In the genomic region with DNA sequence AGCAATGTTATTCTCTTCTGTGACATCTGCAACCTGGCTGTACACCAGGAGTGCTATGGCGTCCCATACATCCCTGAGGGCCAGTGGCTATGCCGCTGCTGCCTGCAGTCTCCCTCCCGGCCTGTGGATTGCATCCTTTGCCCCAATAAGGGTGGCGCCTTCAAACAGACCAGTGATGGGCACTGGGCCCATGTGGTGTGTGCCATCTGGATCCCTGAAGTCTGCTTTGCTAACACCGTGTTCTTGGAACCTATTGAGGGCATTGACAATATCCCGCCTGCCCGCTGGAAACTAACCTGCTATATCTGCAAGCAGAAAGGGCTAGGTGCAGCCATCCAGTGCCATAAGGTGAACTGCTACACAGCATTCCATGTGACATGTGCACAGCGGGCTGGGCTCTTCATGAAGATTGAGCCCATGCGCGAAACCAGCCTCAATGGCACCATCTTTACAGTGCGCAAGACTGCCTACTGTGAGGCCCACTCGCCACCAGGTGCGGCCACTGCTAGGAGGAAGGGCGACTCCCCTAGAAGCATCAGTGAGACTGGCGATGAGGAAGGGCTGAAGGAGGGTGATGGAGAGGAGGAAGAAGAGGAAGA, we compare ENCODE assay signal across 19 cellular contexts. TPM values are rescaled to one million over a fixed set of nuclear protein-coding genes. Genes with fewer than 3 reads are reported as not detected.
A peak's percentile ranks its signal among the peaks of the same experiment; 100 is the strongest.
DNase-seq lines count a peak whose midpoint lies in the region; ATAC-seq lines count a peak whose summit lies in the region.
"Had no signal": no experiment of that assay in that cellular context is flagged by ENCODE, and none has a peak within 500 bp of the region (broad histone marks: within the 10 kb centered on the region; RNA-seq: fewer than 3 reads in every experiment).

No MANE protein-coding gene starts in this region.

- H3K27me3 Mint-ChIP-seq in activated naive CD4-positive, alpha-beta T cell treated with anti-CD3 and anti-CD28 coated beads, Interleukin-2, amount 50 U/mL, for 24 hours, result no peaks in the 10 kb centered on the region
- H3K27me3 Mint-ChIP-seq in central memory CD8-positive, alpha-beta T cell, result no peaks in the 10 kb centered on the region
- no peaks in the 10 kb centered on the region for H3K27me3 Mint-ChIP-seq in stimulated activated naive B cell treated with anti-CD40 and anti-IgM and Interleukin-4, amounts not matched to agents 10 μg/mL and 1 μg/mL and 100 μg/mL, for 72 hours

- H3K14ac ChIP-seq in trophoblast cell (ENCODE audit: low read length), result no peak overlapping the region

- no peak for DNase-seq in activated naive CD4-positive, alpha-beta T cell treated with anti-CD3 and anti-CD28 coated beads, Interleukin-2, amount 50 U/mL, for 72 hours (ENCODE audit: low spot score in 2 of 2)
- DNase-seq in G401 (ENCODE audit: low spot score), result peak; percentile 73
- DNase-seq in central memory CD8-positive, alpha-beta T cell (ENCODE audit: low spot score in 2 of 2), result no peak
- DNase-seq in trophoblast cell, result no peak
- DNase-seq in T-helper 9 cell, result no peak
- DNase-seq in stimulated activated naive B cell treated with anti-CD40 and anti-IgM and Interleukin-4, amounts not matched to agents 10 μg/mL and 1 μg/mL and 100 μg/mL, for 72 hours, result no peak
- DNase-seq in SW480 (ENCODE audit: low spot score), result no peak
- DNase-seq: activated CD4-positive, alpha-beta T cell treated with anti-CD3 and anti-CD28 coated beads, Interleukin-2, amount 50 U/mL, for 1 hour; activated CD8-positive, alpha-beta memory T cell treated with anti-CD3 and anti-CD28 coated beads, Interleukin-2, amount 50 U/mL, for 4 hours; activated gamma-delta T cell treated with Interleukin-2 at 50 U/mL for 16 hours; Karpas-422; mammary epithelial cell; NCI-H1694 treated with DMSO at 0.1 percent for 48 hours; NCI-H2171 treated with DMSO at 0.1 percent for 48 hours; NCI-H524 had no signal

- no peak for ATAC-seq in activated naive CD4-positive, alpha-beta T cell treated with anti-CD3 and anti-CD28 coated beads, Interleukin-2, amount 50 U/mL, for 72 hours
- ATAC-seq in central memory CD8-positive, alpha-beta T cell (replicated peaks; ENCODE audit: extremely low read depth, poor library complexity, severe bottlenecking), result no peak
- no peak for ATAC-seq in stimulated activated naive B cell treated with anti-CD40 and anti-IgM and Interleukin-4, amounts not matched to agents 10 μg/mL and 1 μg/mL and 100 μg/mL, for 72 hours (replicated peaks)
- ATAC-seq: Panc1 had no signal

- H3K9ac ChIP-seq in trophoblast cell (ENCODE audit: low read length), result no peak overlapping the region

- H3K9me3 Mint-ChIP-seq in activated naive CD4-positive, alpha-beta T cell treated with anti-CD3 and anti-CD28 coated beads, Interleukin-2, amount 50 U/mL, for 24 hours, result no peaks in the 10 kb centered on the region
- peaks cover 0 to 12% of the 10 kb centered on the region in 2 donors for H3K9me3 Mint-ChIP-seq in activated naive CD4-positive, alpha-beta T cell treated with anti-CD3 and anti-CD28 coated beads, Interleukin-2, amount 50 U/mL, for 72 hours
- H3K9me3 Mint-ChIP-seq in central memory CD8-positive, alpha-beta T cell, result no peaks in the 10 kb centered on the region
- H3K9me3 Mint-ChIP-seq in stimulated activated naive B cell treated with anti-CD40 and anti-IgM and Interleukin-4, amounts not matched to agents 10 μg/mL and 1 μg/mL and 100 μg/mL, for 72 hours, result peaks cover 4 to 6% of the 10 kb centered on the region in 2 donors

- H3K9me3 ChIP-seq in trophoblast cell (ENCODE audit: insufficient read depth, low read depth, low read length), result no peaks in the 10 kb centered on the region
- H3K9me3 ChIP-seq: HAP-1 had no signal

- H4K8ac ChIP-seq in trophoblast cell (ENCODE audit: low read depth, low read length), result no peak overlapping the region

- H3K79me1 ChIP-seq in trophoblast cell (ENCODE audit: low read length), result peaks cover 8% of the 10 kb centered on the region

- H3K4me1 Mint-ChIP-seq in activated naive CD4-positive, alpha-beta T cell treated with anti-CD3 and anti-CD28 coated beads, Interleukin-2, amount 50 U/mL, for 24 hours, result peaks cover 82% of the 10 kb centered on the region
- peaks cover 71% of the 10 kb centered on the region for H3K4me1 Mint-ChIP-seq in central memory CD8-positive, alpha-beta T cell
- peaks cover 33 to 51% of the 10 kb centered on the region in 2 donors for H3K4me1 Mint-ChIP-seq in stimulated activated naive B cell treated with anti-CD40 and anti-IgM and Interleukin-4, amounts not matched to agents 10 μg/mL and 1 μg/mL and 100 μg/mL, for 72 hours

- H2BK12ac ChIP-seq in trophoblast cell (ENCODE audit: low read length), result no peak overlapping the region

- no peak overlapping the region for H2AK5ac ChIP-seq in trophoblast cell (ENCODE audit: low read length)

- no peak overlapping the region for H3K27ac Mint-ChIP-seq in activated naive CD4-positive, alpha-beta T cell treated with anti-CD3 and anti-CD28 coated beads, Interleukin-2, amount 50 U/mL, for 24 hours
- no peak overlapping the region for H3K27ac Mint-ChIP-seq in activated naive CD4-positive, alpha-beta T cell treated with anti-CD3 and anti-CD28 coated beads, Interleukin-2, amount 50 U/mL, for 72 hours
- H3K27ac Mint-ChIP-seq in central memory CD8-positive, alpha-beta T cell (ENCODE audit: low read depth), result peak overlapping the region; percentile 41
- no peak overlapping the region for H3K27ac Mint-ChIP-seq in stimulated activated naive B cell treated with anti-CD40 and anti-IgM and Interleukin-4, amounts not matched to agents 10 μg/mL and 1 μg/mL and 100 μg/mL, for 72 hours

- peaks cover 8% of the 10 kb centered on the region for H3K79me2 ChIP-seq in trophoblast cell (ENCODE audit: control insufficient read depth, insufficient read depth, low read length, poor library complexity)

- peak overlapping the region; percentile 44 for H3K4ac ChIP-seq in trophoblast cell (ENCODE audit: low read depth, low read length)

- no peak overlapping the region for H2BK5ac ChIP-seq in trophoblast cell (ENCODE audit: low read depth, low read length, poor library complexity)

- no peak overlapping the region for H2BK120ac ChIP-seq in trophoblast cell (ENCODE audit: insufficient read depth, low read length, poor library complexity)

- WGBS in trophoblast cell (ENCODE audit: extremely low coverage, insufficient coverage, insufficient read length), result no CpG with 5 or more reads among the region's 15 CpGs

- in situ Hi-C loops in G401 (cut with HindIII; ENCODE audit: low sequenced_read_pairs), result no loop called here

- no peak overlapping the region for H4K12ac ChIP-seq in trophoblast cell (ENCODE audit: low read depth, low read length)

- no peak overlapping the region for H3K23ac ChIP-seq in trophoblast cell (ENCODE audit: low read length)

- H2AFZ ChIP-seq in trophoblast cell (ENCODE audit: insufficient read depth, low read length, poor library complexity), result no peak overlapping the region

- no peak overlapping the region for H3K4me3 ChIP-seq in trophoblast cell (ENCODE audit: low read depth, low read length)
- H3K4me3 ChIP-seq: HAP-1 had no signal

- H4K91ac ChIP-seq in trophoblast cell (ENCODE audit: low read depth, low read length), result no peak overlapping the region

- peaks cover 4 to 16% of the 10 kb centered on the region in 2 experiments for H3K4me1 ChIP-seq in trophoblast cell (ENCODE audit: control insufficient read depth in 1 of 2, insufficient read depth in 2 of 2, low read length in 2 of 2)
- H3K4me1 ChIP-seq: HAP-1 had no signal

- peaks cover 28% of the 10 kb centered on the region for H3K36me3 Mint-ChIP-seq in activated naive CD4-positive, alpha-beta T cell treated with anti-CD3 and anti-CD28 coated beads, Interleukin-2, amount 50 U/mL, for 24 hours
- H3K36me3 Mint-ChIP-seq in activated naive CD4-positive, alpha-beta T cell treated with anti-CD3 and anti-CD28 coated beads, Interleukin-2, amount 50 U/mL, for 72 hours, result peaks cover 24 to 64% of the 10 kb centered on the region in 2 donors
- H3K36me3 Mint-ChIP-seq in central memory CD8-positive, alpha-beta T cell (ENCODE audit: insufficient read depth), result peaks cover 15% of the 10 kb centered on the region
- peaks cover 46 to 53% of the 10 kb centered on the region in 2 donors for H3K36me3 Mint-ChIP-seq in stimulated activated naive B cell treated with anti-CD40 and anti-IgM and Interleukin-4, amounts not matched to agents 10 μg/mL and 1 μg/mL and 100 μg/mL, for 72 hours

- H3K18ac ChIP-seq in trophoblast cell (ENCODE audit: low read length), result peak overlapping the region; percentile 9

- H3K27ac ChIP-seq in trophoblast cell (ENCODE audit: low read depth, low read length), result no peak overlapping the region
- H3K27ac ChIP-seq: C4-2B had no signal

- peak overlapping the region; percentile 73 for H3K4me3 Mint-ChIP-seq in activated naive CD4-positive, alpha-beta T cell treated with anti-CD3 and anti-CD28 coated beads, Interleukin-2, amount 50 U/mL, for 24 hours
- H3K4me3 Mint-ChIP-seq in central memory CD8-positive, alpha-beta T cell, result no peak overlapping the region
- no peak overlapping the region for H3K4me3 Mint-ChIP-seq in stimulated activated naive B cell treated with anti-CD40 and anti-IgM and Interleukin-4, amounts not matched to agents 10 μg/mL and 1 μg/mL and 100 μg/mL, for 72 hours

- peaks cover 27 to 55% of the 10 kb centered on the region in 2 experiments for H3K36me3 ChIP-seq in trophoblast cell (ENCODE audit: control insufficient read depth in 1 of 2, insufficient read depth in 2 of 2, low read length in 2 of 2)

- no peak overlapping the region for H3K4me2 ChIP-seq in trophoblast cell (ENCODE audit: low read length)

- no peaks in the 10 kb centered on the region for H3K27me3 ChIP-seq in trophoblast cell (ENCODE audit: insufficient read depth, low read length)

RNA-seq across cellular contexts. Expression of a gene that starts 4.6 kb away (rescaled TPM):
- 10 to 100 TPM; 17.7 to 21.6 TPM for total RNA-seq in activated naive CD4-positive, alpha-beta T cell treated with anti-CD3 and anti-CD28 coated beads, Interleukin-2, amount 50 U/mL, for 72 hours
- 11.8 and 13.9 TPM in 2 replicates for total RNA-seq in G401 (2014; rRNA removed; shearing (Covaris generic))
- polyA plus RNA-seq in trophoblast cell (2013), result 28.1 and 28.4 TPM in 2 replicates
